Comparison of ENCODE assay signal across 17 cellular contexts in the genomic region with DNA sequence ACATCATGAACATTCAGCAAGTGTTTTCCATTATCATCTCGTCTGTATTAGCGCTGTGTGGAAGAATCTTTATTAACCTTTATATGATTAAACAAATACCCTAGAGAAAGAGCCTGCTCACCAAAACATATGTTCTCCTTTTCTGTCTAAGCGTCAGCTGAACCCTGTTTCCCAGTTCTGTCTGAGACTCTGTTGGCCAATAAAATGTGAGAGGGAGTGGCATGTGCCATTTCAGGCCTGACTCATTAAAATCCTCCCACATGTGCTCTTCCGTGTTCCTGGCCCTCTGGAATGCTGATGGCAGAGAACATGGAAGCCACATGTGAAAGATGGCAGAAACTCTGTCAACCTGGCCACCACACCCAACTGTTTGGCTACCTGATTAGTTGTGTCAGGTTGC.
"Had no signal": no experiment of that assay in that cellular context is flagged by ENCODE, and none has a peak within 500 bp of the region (broad histone marks: within the 10 kb centered on the region; RNA-seq: fewer than 3 reads in every experiment).

No MANE protein-coding gene starts in this region.

- H3K4me1 ChIP-seq: ascending aorta, gastroesophageal sphincter, upper lobe of left lung had no signal

- H3K27ac ChIP-seq: ascending aorta, coronary artery, gastroesophageal sphincter, heart left ventricle, skin epidermis, thoracic aorta, upper lobe of left lung had no signal

- H3K36me3 ChIP-seq: ascending aorta, gastroesophageal sphincter, heart left ventricle, thoracic aorta, upper lobe of left lung had no signal

- H3K27me3 ChIP-seq: ascending aorta, gastroesophageal sphincter, heart left ventricle, upper lobe of left lung had no signal

- H3K9me3 ChIP-seq: ascending aorta, gastroesophageal sphincter, heart left ventricle, thoracic aorta, upper lobe of left lung had no signal

- FAIRE-seq: kidney had no signal

- H3K4me3 ChIP-seq: ascending aorta, coronary artery, gastroesophageal sphincter, heart left ventricle, lung, skin epidermis, thoracic aorta, upper lobe of left lung had no signal

- DNase-seq: activated B cell treated with CpG ODN at 0.5 μM for 24 hours; activated CD4-positive, alpha-beta T cell treated with anti-CD3 and anti-CD28 coated beads, Interleukin-2, amount 10 ng/mL, durations not matched to agents 24 days and 14 days; activated CD8-positive, alpha-beta T cell treated with anti-CD3 and anti-CD28 coated beads for 36 hours; activated naive CD4-positive, alpha-beta T cell treated with anti-CD3 and anti-CD28 coated beads, Interleukin-2, amount 10 ng/mL, durations not matched to agents 7 days and 5 days; activated T-cell treated with anti-CD3 and anti-CD28 coated beads, Interleukin-2, amount 50 U/mL, for 4 hours; erythroblast; heart left ventricle; kidney; retina; stimulated activated CD4-positive, alpha-beta T cell treated with anti-CD3 and anti-CD28 coated beads, Interleukin-4, amount 100 ng/mL, for 24 hours; upper lobe of left lung had no signal
